ENCODE assay signal across 1 cellular context in genomic region chr19:17391371-17392151, GRCh38.
TF ChIP-seq lines count a peak whose summit lies in the region.

No MANE protein-coding gene starts in this region.

TF ChIP-seq in K562, 482 proteins besides CTCF, POLR2A, EP300 and RAD21 (continued from another document):
- TF ChIP-seq, protein P1, sequence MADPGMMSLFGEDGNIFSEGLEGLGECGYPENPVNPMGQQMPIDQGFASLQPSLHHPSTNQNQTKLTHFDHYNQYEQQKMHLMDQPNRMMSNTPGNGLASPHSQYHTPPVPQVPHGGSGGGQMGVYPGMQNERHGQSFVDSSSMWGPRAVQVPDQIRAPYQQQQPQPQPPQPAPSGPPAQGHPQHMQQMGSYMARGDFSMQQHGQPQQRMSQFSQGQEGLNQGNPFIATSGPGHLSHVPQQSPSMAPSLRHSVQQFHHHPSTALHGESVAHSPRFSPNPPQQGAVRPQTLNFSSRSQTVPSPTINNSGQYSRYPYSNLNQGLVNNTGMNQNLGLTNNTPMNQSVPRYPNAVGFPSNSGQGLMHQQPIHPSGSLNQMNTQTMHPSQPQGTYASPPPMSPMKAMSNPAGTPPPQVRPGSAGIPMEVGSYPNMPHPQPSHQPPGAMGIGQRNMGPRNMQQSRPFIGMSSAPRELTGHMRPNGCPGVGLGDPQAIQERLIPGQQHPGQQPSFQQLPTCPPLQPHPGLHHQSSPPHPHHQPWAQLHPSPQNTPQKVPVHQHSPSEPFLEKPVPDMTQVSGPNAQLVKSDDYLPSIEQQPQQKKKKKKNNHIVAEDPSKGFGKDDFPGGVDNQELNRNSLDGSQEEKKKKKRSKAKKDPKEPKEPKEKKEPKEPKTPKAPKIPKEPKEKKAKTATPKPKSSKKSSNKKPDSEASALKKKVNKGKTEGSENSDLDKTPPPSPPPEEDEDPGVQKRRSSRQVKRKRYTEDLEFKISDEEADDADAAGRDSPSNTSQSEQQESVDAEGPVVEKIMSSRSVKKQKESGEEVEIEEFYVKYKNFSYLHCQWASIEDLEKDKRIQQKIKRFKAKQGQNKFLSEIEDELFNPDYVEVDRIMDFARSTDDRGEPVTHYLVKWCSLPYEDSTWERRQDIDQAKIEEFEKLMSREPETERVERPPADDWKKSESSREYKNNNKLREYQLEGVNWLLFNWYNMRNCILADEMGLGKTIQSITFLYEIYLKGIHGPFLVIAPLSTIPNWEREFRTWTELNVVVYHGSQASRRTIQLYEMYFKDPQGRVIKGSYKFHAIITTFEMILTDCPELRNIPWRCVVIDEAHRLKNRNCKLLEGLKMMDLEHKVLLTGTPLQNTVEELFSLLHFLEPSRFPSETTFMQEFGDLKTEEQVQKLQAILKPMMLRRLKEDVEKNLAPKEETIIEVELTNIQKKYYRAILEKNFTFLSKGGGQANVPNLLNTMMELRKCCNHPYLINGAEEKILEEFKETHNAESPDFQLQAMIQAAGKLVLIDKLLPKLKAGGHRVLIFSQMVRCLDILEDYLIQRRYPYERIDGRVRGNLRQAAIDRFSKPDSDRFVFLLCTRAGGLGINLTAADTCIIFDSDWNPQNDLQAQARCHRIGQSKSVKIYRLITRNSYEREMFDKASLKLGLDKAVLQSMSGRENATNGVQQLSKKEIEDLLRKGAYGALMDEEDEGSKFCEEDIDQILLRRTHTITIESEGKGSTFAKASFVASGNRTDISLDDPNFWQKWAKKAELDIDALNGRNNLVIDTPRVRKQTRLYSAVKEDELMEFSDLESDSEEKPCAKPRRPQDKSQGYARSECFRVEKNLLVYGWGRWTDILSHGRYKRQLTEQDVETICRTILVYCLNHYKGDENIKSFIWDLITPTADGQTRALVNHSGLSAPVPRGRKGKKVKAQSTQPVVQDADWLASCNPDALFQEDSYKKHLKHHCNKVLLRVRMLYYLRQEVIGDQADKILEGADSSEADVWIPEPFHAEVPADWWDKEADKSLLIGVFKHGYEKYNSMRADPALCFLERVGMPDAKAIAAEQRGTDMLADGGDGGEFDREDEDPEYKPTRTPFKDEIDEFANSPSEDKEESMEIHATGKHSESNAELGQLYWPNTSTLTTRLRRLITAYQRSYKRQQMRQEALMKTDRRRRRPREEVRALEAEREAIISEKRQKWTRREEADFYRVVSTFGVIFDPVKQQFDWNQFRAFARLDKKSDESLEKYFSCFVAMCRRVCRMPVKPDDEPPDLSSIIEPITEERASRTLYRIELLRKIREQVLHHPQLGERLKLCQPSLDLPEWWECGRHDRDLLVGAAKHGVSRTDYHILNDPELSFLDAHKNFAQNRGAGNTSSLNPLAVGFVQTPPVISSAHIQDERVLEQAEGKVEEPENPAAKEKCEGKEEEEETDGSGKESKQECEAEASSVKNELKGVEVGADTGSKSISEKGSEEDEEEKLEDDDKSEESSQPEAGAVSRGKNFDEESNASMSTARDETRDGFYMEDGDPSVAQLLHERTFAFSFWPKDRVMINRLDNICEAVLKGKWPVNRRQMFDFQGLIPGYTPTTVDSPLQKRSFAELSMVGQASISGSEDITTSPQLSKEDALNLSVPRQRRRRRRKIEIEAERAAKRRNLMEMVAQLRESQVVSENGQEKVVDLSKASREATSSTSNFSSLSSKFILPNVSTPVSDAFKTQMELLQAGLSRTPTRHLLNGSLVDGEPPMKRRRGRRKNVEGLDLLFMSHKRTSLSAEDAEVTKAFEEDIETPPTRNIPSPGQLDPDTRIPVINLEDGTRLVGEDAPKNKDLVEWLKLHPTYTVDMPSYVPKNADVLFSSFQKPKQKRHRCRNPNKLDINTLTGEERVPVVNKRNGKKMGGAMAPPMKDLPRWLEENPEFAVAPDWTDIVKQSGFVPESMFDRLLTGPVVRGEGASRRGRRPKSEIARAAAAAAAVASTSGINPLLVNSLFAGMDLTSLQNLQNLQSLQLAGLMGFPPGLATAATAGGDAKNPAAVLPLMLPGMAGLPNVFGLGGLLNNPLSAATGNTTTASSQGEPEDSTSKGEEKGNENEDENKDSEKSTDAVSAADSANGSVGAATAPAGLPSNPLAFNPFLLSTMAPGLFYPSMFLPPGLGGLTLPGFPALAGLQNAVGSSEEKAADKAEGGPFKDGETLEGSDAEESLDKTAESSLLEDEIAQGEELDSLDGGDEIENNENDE (IDR thresholded peaks at IDR 0.05; ENCODE audit: low read depth, low read length), result no peak
- TF ChIP-seq OTX1 (CRISPR knock-in tag; IDR thresholded peaks at IDR 0.05) (0 out of 2 replicates have a peak, but pooled peaks have one; percentile 9), ZKSCAN8 (CRISPR knock-in tag; IDR thresholded peaks at IDR 0.05) (no peak), ZSCAN29 (IDR thresholded peaks at IDR 0.05) (no peak), ZNF707 (CRISPR knock-in tag; conservative IDR thresholded peaks at IDR 0.05) (no peak), JUND (IDR thresholded peaks at IDR 0.05; ENCODE audit: borderline replicate concordance, low read depth, low read length) (no peak), JUND (tag; IDR thresholded peaks at IDR 0.05; ENCODE audit: borderline replicate concordance, low read depth, low read length) (no peak), THAP7 (CRISPR knock-in tag; IDR thresholded peaks at IDR 0.05) (no peak), EP400 (IDR thresholded peaks at IDR 0.05) (no peak; the same call in 1 of the 2 replicates), XRCC5 (IDR thresholded peaks at IDR 0.05; ENCODE audit: low read depth, low read length) (no peak)
- TF ChIP-seq, protein P2, sequence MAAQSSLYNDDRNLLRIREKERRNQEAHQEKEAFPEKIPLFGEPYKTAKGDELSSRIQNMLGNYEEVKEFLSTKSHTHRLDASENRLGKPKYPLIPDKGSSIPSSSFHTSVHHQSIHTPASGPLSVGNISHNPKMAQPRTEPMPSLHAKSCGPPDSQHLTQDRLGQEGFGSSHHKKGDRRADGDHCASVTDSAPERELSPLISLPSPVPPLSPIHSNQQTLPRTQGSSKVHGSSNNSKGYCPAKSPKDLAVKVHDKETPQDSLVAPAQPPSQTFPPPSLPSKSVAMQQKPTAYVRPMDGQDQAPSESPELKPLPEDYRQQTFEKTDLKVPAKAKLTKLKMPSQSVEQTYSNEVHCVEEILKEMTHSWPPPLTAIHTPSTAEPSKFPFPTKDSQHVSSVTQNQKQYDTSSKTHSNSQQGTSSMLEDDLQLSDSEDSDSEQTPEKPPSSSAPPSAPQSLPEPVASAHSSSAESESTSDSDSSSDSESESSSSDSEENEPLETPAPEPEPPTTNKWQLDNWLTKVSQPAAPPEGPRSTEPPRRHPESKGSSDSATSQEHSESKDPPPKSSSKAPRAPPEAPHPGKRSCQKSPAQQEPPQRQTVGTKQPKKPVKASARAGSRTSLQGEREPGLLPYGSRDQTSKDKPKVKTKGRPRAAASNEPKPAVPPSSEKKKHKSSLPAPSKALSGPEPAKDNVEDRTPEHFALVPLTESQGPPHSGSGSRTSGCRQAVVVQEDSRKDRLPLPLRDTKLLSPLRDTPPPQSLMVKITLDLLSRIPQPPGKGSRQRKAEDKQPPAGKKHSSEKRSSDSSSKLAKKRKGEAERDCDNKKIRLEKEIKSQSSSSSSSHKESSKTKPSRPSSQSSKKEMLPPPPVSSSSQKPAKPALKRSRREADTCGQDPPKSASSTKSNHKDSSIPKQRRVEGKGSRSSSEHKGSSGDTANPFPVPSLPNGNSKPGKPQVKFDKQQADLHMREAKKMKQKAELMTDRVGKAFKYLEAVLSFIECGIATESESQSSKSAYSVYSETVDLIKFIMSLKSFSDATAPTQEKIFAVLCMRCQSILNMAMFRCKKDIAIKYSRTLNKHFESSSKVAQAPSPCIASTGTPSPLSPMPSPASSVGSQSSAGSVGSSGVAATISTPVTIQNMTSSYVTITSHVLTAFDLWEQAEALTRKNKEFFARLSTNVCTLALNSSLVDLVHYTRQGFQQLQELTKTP (IDR thresholded peaks at IDR 0.05; ENCODE audit: low read depth in 1 of 2, partially characterized antibody in 2 of 2), result no peak
- TF ChIP-seq, protein P3, sequence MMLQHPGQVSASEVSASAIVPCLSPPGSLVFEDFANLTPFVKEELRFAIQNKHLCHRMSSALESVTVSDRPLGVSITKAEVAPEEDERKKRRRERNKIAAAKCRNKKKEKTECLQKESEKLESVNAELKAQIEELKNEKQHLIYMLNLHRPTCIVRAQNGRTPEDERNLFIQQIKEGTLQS (IDR thresholded peaks at IDR 0.05), result no peak
- TF ChIP-seq, protein P3 (CRISPR knock-in tag; conservative IDR thresholded peaks at IDR 0.05), result no peak
